In the genomic region with DNA sequence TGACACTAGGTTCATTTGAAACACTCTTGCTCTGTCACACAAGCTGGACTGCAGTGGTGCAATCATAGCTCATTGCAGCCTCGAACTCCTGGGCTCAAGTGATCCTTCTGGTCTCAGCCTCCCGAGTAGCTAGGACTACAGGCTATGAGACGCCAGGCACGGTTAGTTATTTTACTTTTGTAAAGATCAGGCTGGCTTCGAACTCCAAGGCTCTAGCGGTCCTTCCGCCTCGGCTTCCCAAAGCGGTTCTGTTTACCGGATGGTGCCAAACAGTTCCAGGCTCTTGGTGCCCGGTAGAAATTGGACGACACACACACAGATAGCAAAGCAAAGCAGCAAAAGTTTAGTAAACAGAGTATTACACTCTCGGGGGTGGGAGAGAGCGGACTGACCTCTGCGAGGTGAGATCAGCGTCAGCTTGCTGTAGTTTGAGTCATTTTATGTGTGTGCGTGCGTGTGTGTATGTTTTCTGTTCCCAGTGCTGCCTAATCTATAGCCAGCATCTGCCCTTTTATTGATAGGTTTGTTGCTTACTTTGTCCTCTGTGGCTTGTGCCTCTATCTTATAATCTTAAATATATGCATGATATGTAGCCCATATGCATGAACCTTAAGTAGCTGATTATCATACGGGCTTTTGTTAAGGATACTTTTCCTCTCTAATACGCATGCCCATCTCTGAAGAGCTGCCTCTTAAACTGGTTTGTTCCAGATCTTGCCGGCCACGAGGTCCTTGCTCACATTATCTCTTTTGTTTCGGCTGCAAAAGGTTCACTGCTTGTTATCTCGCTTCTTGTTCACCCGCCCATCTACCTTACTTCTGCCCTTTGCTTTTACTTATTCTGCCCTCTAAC, we compare ENCODE assay signal across 1 cellular context.
TF ChIP-seq lines count a peak whose summit lies in the region.

No MANE protein-coding gene starts in this region.

TF ChIP-seq in HepG2, 621 proteins besides CTCF, POLR2A, EP300 and RAD21 (continued from another document and continues in another):
- TF ChIP-seq MAFG (CRISPR knock-in tag; IDR thresholded peaks at IDR 0.05) (no peak), ZNF615 (CRISPR knock-in tag; IDR thresholded peaks at IDR 0.05; ENCODE audit: borderline replicate concordance) (peak; percentile 16; the same call in 1 of the 2 replicates), SP2 (CRISPR knock-in tag; IDR thresholded peaks at IDR 0.05) (no peak), NKX3-1 (CRISPR knock-in tag; IDR thresholded peaks at IDR 0.05) (peak; percentile 70; the same call in 1 of the 2 replicates), PHF20 (CRISPR knock-in tag; IDR thresholded peaks at IDR 0.05) (0 out of 2 replicates have a peak, but pooled peaks have one; percentile 33), MXD4 (CRISPR knock-in tag; IDR thresholded peaks at IDR 0.05) (no peak; the same call in 1 of the 2 replicates), MAZ (IDR thresholded peaks at IDR 0.05; ENCODE audit: borderline replicate concordance, low read depth, low read length) (no peak), MAZ (CRISPR knock-in tag; IDR thresholded peaks at IDR 0.05; ENCODE audit: low read depth) (no peak), ZNF143 (CRISPR knock-in tag; IDR thresholded peaks at IDR 0.05) (no peak), ZNF205 (CRISPR knock-in tag; IDR thresholded peaks at IDR 0.05) (peak; percentile 18; the same call in 1 of the 2 replicates), MEF2D (CRISPR knock-in tag; IDR thresholded peaks at IDR 0.05) (no peak), ZMAT3 (CRISPR knock-in tag; conservative IDR thresholded peaks at IDR 0.05) (peak; percentile 66; the same call in 1 of the 2 replicates), MTF1 (CRISPR knock-in tag; IDR thresholded peaks at IDR 0.05) (0 out of 2 replicates have a peak, but pooled peaks have one; percentile 12), ARHGAP35 (CRISPR knock-in tag; IDR thresholded peaks at IDR 0.05; ENCODE audit: borderline replicate concordance) (no peak), ZNF879 (CRISPR knock-in tag; IDR thresholded peaks at IDR 0.05) (0 out of 2 replicates have a peak, but pooled peaks have one; percentile 4), ZNF557 (CRISPR knock-in tag; IDR thresholded peaks at IDR 0.05) (peak; percentile 44; the same call in 1 of the 2 replicates), ZMYM4 (CRISPR knock-in tag; IDR thresholded peaks at IDR 0.05) (no peak; the same call in 1 of the 2 replicates), SOX5 (CRISPR knock-in tag; IDR thresholded peaks at IDR 0.05; ENCODE audit: borderline replicate concordance) (no peak; the same call in 1 of the 2 replicates), DMAP1 (CRISPR knock-in tag; IDR thresholded peaks at IDR 0.05) (peak; percentile 13; the same call in 1 of the 2 replicates), KAT2B (IDR thresholded peaks at IDR 0.05; ENCODE audit: borderline replicate concordance, low read depth, low read length) (no peak), JUND (CRISPR knock-in tag; IDR thresholded peaks at IDR 0.05) (peak; percentile 58; the same call in 1 of the 2 replicates), ZFAT (CRISPR knock-in tag; conservative IDR thresholded peaks at IDR 0.05) (0 out of 2 replicates have a peak, but pooled peaks have one; percentile 55), ZNF605 (CRISPR knock-in tag; IDR thresholded peaks at IDR 0.05) (0 out of 2 replicates have a peak, but pooled peaks have one; percentile 25), ZMYM2 (CRISPR knock-in tag; IDR thresholded peaks at IDR 0.05) (peak; percentile 82), GABPB1 (CRISPR knock-in tag; IDR thresholded peaks at IDR 0.05) (peak; percentile 43; the same call in 1 of the 2 replicates), RORA (CRISPR knock-in tag; IDR thresholded peaks at IDR 0.05) (no peak), DNMT1 (CRISPR knock-in tag; IDR thresholded peaks at IDR 0.05) (no peak), SMAD1 (CRISPR knock-in tag; IDR thresholded peaks at IDR 0.05; ENCODE audit: borderline replicate concordance, low read depth) (no peak), NFYB (CRISPR knock-in tag; IDR thresholded peaks at IDR 0.05) (0 out of 2 replicates have a peak, but pooled peaks have one; percentile 4), RFX3 (CRISPR knock-in tag; IDR thresholded peaks at IDR 0.05) (no peak), MAFK (conservative IDR thresholded peaks at IDR 0.05 in 1 of 2, IDR thresholded peaks at IDR 0.05 in 1 of 2; ENCODE audit: low read length in 2 of 2) (no peak), ZNF224 (CRISPR knock-in tag; IDR thresholded peaks at IDR 0.05) (no peak)
- TF ChIP-seq, protein P1, sequence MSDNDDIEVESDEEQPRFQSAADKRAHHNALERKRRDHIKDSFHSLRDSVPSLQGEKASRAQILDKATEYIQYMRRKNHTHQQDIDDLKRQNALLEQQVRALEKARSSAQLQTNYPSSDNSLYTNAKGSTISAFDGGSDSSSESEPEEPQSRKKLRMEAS (IDR thresholded peaks at IDR 0.05): peak; percentile 63; the same call in 1 of the 2 replicates
- TF ChIP-seq, protein P2, sequence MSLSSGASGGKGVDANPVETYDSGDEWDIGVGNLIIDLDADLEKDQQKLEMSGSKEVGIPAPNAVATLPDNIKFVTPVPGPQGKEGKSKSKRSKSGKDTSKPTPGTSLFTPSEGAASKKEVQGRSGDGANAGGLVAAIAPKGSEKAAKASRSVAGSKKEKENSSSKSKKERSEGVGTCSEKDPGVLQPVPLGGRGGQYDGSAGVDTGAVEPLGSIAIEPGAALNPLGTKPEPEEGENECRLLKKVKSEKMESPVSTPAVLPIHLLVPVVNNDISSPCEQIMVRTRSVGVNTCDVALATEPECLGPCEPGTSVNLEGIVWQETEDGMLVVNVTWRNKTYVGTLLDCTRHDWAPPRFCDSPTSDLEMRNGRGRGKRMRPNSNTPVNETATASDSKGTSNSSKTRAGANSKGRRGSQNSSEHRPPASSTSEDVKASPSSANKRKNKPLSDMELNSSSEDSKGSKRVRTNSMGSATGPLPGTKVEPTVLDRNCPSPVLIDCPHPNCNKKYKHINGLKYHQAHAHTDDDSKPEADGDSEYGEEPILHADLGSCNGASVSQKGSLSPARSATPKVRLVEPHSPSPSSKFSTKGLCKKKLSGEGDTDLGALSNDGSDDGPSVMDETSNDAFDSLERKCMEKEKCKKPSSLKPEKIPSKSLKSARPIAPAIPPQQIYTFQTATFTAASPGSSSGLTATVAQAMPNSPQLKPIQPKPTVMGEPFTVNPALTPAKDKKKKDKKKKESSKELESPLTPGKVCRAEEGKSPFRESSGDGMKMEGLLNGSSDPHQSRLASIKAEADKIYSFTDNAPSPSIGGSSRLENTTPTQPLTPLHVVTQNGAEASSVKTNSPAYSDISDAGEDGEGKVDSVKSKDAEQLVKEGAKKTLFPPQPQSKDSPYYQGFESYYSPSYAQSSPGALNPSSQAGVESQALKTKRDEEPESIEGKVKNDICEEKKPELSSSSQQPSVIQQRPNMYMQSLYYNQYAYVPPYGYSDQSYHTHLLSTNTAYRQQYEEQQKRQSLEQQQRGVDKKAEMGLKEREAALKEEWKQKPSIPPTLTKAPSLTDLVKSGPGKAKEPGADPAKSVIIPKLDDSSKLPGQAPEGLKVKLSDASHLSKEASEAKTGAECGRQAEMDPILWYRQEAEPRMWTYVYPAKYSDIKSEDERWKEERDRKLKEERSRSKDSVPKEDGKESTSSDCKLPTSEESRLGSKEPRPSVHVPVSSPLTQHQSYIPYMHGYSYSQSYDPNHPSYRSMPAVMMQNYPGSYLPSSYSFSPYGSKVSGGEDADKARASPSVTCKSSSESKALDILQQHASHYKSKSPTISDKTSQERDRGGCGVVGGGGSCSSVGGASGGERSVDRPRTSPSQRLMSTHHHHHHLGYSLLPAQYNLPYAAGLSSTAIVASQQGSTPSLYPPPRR (CRISPR knock-in tag; IDR thresholded peaks at IDR 0.05; ENCODE audit: borderline replicate concordance): no peak; the same call in 1 of the 2 replicates
- TF ChIP-seq, protein P3, sequence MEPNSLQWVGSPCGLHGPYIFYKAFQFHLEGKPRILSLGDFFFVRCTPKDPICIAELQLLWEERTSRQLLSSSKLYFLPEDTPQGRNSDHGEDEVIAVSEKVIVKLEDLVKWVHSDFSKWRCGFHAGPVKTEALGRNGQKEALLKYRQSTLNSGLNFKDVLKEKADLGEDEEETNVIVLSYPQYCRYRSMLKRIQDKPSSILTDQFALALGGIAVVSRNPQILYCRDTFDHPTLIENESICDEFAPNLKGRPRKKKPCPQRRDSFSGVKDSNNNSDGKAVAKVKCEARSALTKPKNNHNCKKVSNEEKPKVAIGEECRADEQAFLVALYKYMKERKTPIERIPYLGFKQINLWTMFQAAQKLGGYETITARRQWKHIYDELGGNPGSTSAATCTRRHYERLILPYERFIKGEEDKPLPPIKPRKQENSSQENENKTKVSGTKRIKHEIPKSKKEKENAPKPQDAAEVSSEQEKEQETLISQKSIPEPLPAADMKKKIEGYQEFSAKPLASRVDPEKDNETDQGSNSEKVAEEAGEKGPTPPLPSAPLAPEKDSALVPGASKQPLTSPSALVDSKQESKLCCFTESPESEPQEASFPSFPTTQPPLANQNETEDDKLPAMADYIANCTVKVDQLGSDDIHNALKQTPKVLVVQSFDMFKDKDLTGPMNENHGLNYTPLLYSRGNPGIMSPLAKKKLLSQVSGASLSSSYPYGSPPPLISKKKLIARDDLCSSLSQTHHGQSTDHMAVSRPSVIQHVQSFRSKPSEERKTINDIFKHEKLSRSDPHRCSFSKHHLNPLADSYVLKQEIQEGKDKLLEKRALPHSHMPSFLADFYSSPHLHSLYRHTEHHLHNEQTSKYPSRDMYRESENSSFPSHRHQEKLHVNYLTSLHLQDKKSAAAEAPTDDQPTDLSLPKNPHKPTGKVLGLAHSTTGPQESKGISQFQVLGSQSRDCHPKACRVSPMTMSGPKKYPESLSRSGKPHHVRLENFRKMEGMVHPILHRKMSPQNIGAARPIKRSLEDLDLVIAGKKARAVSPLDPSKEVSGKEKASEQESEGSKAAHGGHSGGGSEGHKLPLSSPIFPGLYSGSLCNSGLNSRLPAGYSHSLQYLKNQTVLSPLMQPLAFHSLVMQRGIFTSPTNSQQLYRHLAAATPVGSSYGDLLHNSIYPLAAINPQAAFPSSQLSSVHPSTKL (CRISPR knock-in tag; IDR thresholded peaks at IDR 0.05): peak; percentile 12; the same call in 1 of the 2 replicates
- TF ChIP-seq, protein P4, sequence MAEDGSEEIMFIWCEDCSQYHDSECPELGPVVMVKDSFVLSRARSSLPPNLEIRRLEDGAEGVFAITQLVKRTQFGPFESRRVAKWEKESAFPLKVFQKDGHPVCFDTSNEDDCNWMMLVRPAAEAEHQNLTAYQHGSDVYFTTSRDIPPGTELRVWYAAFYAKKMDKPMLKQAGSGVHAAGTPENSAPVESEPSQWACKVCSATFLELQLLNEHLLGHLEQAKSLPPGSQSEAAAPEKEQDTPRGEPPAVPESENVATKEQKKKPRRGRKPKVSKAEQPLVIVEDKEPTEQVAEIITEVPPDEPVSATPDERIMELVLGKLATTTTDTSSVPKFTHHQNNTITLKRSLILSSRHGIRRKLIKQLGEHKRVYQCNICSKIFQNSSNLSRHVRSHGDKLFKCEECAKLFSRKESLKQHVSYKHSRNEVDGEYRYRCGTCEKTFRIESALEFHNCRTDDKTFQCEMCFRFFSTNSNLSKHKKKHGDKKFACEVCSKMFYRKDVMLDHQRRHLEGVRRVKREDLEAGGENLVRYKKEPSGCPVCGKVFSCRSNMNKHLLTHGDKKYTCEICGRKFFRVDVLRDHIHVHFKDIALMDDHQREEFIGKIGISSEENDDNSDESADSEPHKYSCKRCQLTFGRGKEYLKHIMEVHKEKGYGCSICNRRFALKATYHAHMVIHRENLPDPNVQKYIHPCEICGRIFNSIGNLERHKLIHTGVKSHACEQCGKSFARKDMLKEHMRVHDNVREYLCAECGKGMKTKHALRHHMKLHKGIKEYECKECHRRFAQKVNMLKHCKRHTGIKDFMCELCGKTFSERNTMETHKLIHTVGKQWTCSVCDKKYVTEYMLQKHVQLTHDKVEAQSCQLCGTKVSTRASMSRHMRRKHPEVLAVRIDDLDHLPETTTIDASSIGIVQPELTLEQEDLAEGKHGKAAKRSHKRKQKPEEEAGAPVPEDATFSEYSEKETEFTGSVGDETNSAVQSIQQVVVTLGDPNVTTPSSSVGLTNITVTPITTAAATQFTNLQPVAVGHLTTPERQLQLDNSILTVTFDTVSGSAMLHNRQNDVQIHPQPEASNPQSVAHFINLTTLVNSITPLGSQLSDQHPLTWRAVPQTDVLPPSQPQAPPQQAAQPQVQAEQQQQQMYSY (CRISPR knock-in tag; IDR thresholded peaks at IDR 0.05): no peak; the same call in 1 of the 2 replicates
- TF ChIP-seq, protein P5, sequence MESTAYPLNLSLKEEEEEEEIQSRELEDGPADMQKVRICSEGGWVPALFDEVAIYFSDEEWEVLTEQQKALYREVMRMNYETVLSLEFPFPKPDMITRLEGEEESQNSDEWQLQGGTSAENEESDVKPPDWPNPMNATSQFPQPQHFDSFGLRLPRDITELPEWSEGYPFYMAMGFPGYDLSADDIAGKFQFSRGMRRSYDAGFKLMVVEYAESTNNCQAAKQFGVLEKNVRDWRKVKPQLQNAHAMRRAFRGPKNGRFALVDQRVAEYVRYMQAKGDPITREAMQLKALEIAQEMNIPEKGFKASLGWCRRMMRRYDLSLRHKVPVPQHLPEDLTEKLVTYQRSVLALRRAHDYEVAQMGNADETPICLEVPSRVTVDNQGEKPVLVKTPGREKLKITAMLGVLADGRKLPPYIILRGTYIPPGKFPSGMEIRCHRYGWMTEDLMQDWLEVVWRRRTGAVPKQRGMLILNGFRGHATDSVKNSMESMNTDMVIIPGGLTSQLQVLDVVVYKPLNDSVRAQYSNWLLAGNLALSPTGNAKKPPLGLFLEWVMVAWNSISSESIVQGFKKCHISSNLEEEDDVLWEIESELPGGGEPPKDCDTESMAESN (CRISPR knock-in tag; conservative IDR thresholded peaks at IDR 0.05): no peak
- TF ChIP-seq, protein P6, sequence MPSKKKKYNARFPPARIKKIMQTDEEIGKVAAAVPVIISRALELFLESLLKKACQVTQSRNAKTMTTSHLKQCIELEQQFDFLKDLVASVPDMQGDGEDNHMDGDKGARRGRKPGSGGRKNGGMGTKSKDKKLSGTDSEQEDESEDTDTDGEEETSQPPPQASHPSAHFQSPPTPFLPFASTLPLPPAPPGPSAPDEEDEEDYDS (CRISPR knock-in tag; IDR thresholded peaks at IDR 0.05): peak; percentile 79
- TF ChIP-seq, protein P7, sequence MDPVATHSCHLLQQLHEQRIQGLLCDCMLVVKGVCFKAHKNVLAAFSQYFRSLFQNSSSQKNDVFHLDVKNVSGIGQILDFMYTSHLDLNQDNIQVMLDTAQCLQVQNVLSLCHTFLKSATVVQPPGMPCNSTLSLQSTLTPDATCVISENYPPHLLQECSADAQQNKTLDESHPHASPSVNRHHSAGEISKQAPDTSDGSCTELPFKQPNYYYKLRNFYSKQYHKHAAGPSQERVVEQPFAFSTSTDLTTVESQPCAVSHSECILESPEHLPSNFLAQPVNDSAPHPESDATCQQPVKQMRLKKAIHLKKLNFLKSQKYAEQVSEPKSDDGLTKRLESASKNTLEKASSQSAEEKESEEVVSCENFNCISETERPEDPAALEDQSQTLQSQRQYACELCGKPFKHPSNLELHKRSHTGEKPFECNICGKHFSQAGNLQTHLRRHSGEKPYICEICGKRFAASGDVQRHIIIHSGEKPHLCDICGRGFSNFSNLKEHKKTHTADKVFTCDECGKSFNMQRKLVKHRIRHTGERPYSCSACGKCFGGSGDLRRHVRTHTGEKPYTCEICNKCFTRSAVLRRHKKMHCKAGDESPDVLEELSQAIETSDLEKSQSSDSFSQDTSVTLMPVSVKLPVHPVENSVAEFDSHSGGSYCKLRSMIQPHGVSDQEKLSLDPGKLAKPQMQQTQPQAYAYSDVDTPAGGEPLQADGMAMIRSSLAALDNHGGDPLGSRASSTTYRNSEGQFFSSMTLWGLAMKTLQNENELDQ (CRISPR knock-in tag; IDR thresholded peaks at IDR 0.05; ENCODE audit: borderline replicate concordance): no peak
- TF ChIP-seq, protein P8, sequence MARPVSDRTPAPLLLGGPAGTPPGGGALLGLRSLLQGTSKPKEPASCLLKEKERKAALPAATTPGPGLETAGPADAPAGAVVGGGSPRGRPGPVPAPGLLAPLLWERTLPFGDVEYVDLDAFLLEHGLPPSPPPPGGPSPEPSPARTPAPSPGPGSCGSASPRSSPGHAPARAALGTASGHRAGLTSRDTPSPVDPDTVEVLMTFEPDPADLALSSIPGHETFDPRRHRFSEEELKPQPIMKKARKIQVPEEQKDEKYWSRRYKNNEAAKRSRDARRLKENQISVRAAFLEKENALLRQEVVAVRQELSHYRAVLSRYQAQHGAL (CRISPR knock-in tag; IDR thresholded peaks at IDR 0.05; ENCODE audit: not compliant biosample characterization): no peak
